Comparison of ENCODE assay signal across 20 cellular contexts in genomic region chr1:204250428-204251030, GRCh38. TPM values are rescaled to one million over a fixed set of nuclear protein-coding genes. Genes with fewer than 3 reads are reported as not detected.
DNase-seq lines count a peak whose midpoint lies in the region; ATAC-seq, FAIRE-seq and TF ChIP-seq lines count a peak whose summit lies in the region.
"Had no signal": no experiment of that assay in that cellular context is flagged by ENCODE, and none has a peak within 500 bp of the region (broad histone marks: within the 10 kb centered on the region; RNA-seq: fewer than 3 reads in every experiment).

No MANE protein-coding gene starts in this region.

- no peak for FAIRE-seq in HepG2 (lab: Jason Lieb, UNC)
- FAIRE-seq: A204.1, GM12891 had no signal

- POLR2A ChIA-PET in HepG2 (lab: Yijun Ruan, JAX): no interaction called here

- no peaks in the 10 kb centered on the region for H3K9me3 Mint-ChIP-seq in progenitor cell of endocrine pancreas (ENCODE audit: low read depth)
- H3K9me3 Mint-ChIP-seq: GM23338 had no signal

- DNase-seq in HepG2 (ENCODE audit: low spot score) (no peak), left cardiac atrium (no peak), progenitor cell of endocrine pancreas (ENCODE audit: low spot score, unreplicated experiment) (no peak), SHP77 (lab: John Stamatoyannopoulos, UW) (no peak), KG1 (lab: John Stamatoyannopoulos, UW) (no peak), head of caudate nucleus (no peak), AG08396 (ENCODE audit: low spot score) (no peak)
- DNase-seq: COR-L47, MV-4-11, NCI-H1417 treated with DMSO at 0.1 percent for 48 hours, NCI-H2029, NCI-H510A, NCI-H82 had no signal

- CTCF ChIA-PET in HepG2 (lab: Yijun Ruan, JAX; ENCODE audit: low intra/inter-chr PET ratio, low total read pairs): no interaction called here

- peak overlapping the region; percentile 64 for H3K27ac Mint-ChIP-seq in progenitor cell of endocrine pancreas
- H3K27ac Mint-ChIP-seq: GM23338, IgD-negative memory B cell had no signal

- H3K79me2 ChIP-seq in HepG2 (ENCODE audit: insufficient read depth, low read length): no peaks in the 10 kb centered on the region

- ATAC-seq in HepG2 (no peak), left cardiac atrium (peak; percentile 23 to 76)
- ATAC-seq: GM23338, Panc1 had no signal

- no peaks in the 10 kb centered on the region for H3K4me1 Mint-ChIP-seq in progenitor cell of endocrine pancreas (ENCODE audit: low read depth)
- H3K4me1 Mint-ChIP-seq: IgD-negative memory B cell had no signal

- no peak overlapping the region for H3K4me3 Mint-ChIP-seq in progenitor cell of endocrine pancreas (ENCODE audit: low read depth)
- H3K4me3 Mint-ChIP-seq: GM23338, IgD-negative memory B cell had no signal

- in situ Hi-C loops in HepG2 (cut with HindIII; ENCODE audit: extremely low pct_ligation_motif_present, low pct_unique_long_range_greater_than_20kb): no loop called here

- TF ChIP-seq EP300 in HepG2 (IDR thresholded peaks at IDR 0.05; ENCODE audit: low read depth in 2 of 2, low read length in 2 of 2) (no peak), HepG2 (CRISPR knock-in tag; IDR thresholded peaks at IDR 0.05; ENCODE audit: borderline replicate concordance) (no peak)

- H3K36me3 ChIP-seq in liver (ENCODE audit: control insufficient read depth in 4 of 4, insufficient read depth in 3 of 4, low read depth in 1 of 4, low read length in 3 of 4): peaks cover 0 to 28% (median 17%) of the 10 kb centered on the region in 4 donors
- peaks cover 0 to 1% of the 10 kb centered on the region in 2 experiments; a peak in 2 of 5 replicates for H3K36me3 ChIP-seq in HepG2 (replicated peaks in 1 of 2; ENCODE audit: control insufficient read depth in 1 of 2, insufficient read depth in 2 of 2, low read length in 2 of 2)

- TF ChIP-seq RAD21 in liver (IDR thresholded peaks at IDR 0.05) (no peak), HepG2 (CRISPR knock-in tag; IDR thresholded peaks at IDR 0.05) (no peak)

- 56% methylated on average over 12 of the region's 12 CpGs for WGBS in liver
- 86% methylated on average over 11 of the region's 12 CpGs for WGBS in HepG2 (ENCODE audit: low lambda C conversion rate)

- peaks cover 3 to 42% (median 28%) of the 10 kb centered on the region in 4 donors for H3K4me1 ChIP-seq in liver (ENCODE audit: control insufficient read depth in 4 of 4, insufficient read depth in 4 of 4, low read length in 3 of 4)
- H3K4me1 ChIP-seq in HepG2 (ENCODE audit: insufficient read depth, low read length): peaks cover 25% of the 10 kb centered on the region

- no peak overlapping the region for H3K4me2 ChIP-seq in HepG2 (ENCODE audit: low read depth, low read length)
- H3K4me2 ChIP-seq: GM23338 had no signal

- H3K27me3 ChIP-seq in liver (ENCODE audit: control insufficient read depth in 4 of 4, insufficient read depth in 4 of 4, low read length in 3 of 4) (no peaks in the 10 kb centered on the region), HepG2 (ENCODE audit: control insufficient read depth in 1 of 2, insufficient read depth in 2 of 2, low read length in 2 of 2) (no peaks in the 10 kb centered on the region)

- H2AFZ ChIP-seq in HepG2 (ENCODE audit: low read length): no peak overlapping the region
- H2AFZ ChIP-seq: GM23338 had no signal

- H3K27me3 Mint-ChIP-seq in progenitor cell of endocrine pancreas: no peaks in the 10 kb centered on the region

- TF ChIP-seq CTCF in liver (IDR thresholded peaks at IDR 0.05; ENCODE audit: low read depth, low read length, missing input control): no peak
- no peak for TF ChIP-seq CTCF in HepG2 (CRISPR knock-in tag; IDR thresholded peaks at IDR 0.05)
- TF ChIP-seq CTCF in progenitor cell of endocrine pancreas (IDR thresholded peaks at IDR 0.05; ENCODE audit: unreplicated experiment): no peak

- no TSS peak for BruUV-seq in HepG2 (replicated peaks; lab: Mats Ljungman, UMichigan)

- H3K9me3 ChIP-seq in liver (ENCODE audit: control insufficient read depth in 4 of 4, low read length in 3 of 4) (no peaks in the 10 kb centered on the region), HepG2 (ENCODE audit: low read length) (no peaks in the 10 kb centered on the region)

- H3K27ac ChIP-seq in liver (ENCODE audit: low read depth in 1 of 2, low read length in 2 of 2) (peak overlapping the region; percentile 36 to 95), HepG2 (ENCODE audit: extremely low read length, insufficient read depth, low read length) (no peak overlapping the region)
- H3K27ac ChIP-seq: C4-2B had no signal

- H3K9ac ChIP-seq in liver (ENCODE audit: low read depth in 1 of 2, low read length in 2 of 2) (no peak overlapping the region), HepG2 (ENCODE audit: insufficient read depth, low read depth, low read length) (no peak overlapping the region)

- H4K20me1 ChIP-seq in HepG2 (ENCODE audit: insufficient read depth, low read length): no peaks in the 10 kb centered on the region

- H3K36me3 Mint-ChIP-seq in progenitor cell of endocrine pancreas (ENCODE audit: insufficient read depth): peaks cover 16% of the 10 kb centered on the region
- H3K36me3 Mint-ChIP-seq: IgD-negative memory B cell had no signal

- no peak overlapping the region for H3K4me3 ChIP-seq in liver (ENCODE audit: low read depth in 1 of 3, low read length in 3 of 3)
- no peak overlapping the region for H3K4me3 ChIP-seq in HepG2 (replicated peaks in 1 of 3; ENCODE audit: insufficient read depth in 1 of 3, low read depth in 2 of 3, low read length in 3 of 3)
- H3K4me3 ChIP-seq: GM23338 had no signal

- no peak for TF ChIP-seq POLR2A in HepG2 (IDR thresholded peaks at IDR 0.05; ENCODE audit: insufficient read depth in 1 of 2, low read depth in 2 of 2, low read length in 2 of 2)

- intact Hi-C loops in HepG2 (cut with micrococcal nuclease; ENCODE audit: unreplicated experiment): no loop called here
- intact Hi-C loops in left cardiac atrium (cut with DNase I): loop anchor here in 1 of 2 donors (10.0 kb wide), 1 partner anchor 114 kb away; no protein-coding TSS in a partner anchor
- intact Hi-C loops in head of caudate nucleus (cut with DNase I): no loop called here

TF ChIP-seq in liver, 16 proteins besides CTCF, POLR2A, EP300 and RAD21 (continues in another document):
- no peak for TF ChIP-seq FOXA1 (IDR thresholded peaks at IDR 0.05)

TF ChIP-seq in HepG2, 621 proteins besides CTCF, POLR2A, EP300 and RAD21 (continues in another document):
- no peak for TF ChIP-seq RNF2 (conservative IDR thresholded peaks at IDR 0.05; ENCODE audit: low read depth)

RNA-seq across cellular contexts. Expression of gene GOLT1A, which starts 36.7 kb away (rescaled TPM):
- total RNA-seq in liver: 10 to 100 TPM; 14.1 to 24.8 TPM
- polyA plus RNA-seq in liver: 100 to 1,000 TPM in 1 of 2 donors, 10 to 100 TPM in 1; 80.6 to 103 TPM
- 19.4 and 28.0 TPM in 2 replicates for total RNA-seq in HepG2 (2016; rRNA removed; fragmentation: Illumina TruSeq; extraction: Trizol)
- total RNA-seq in HepG2 (2016; cell fraction: cytosol; rRNA removed; fragmentation: Illumina TruSeq; extraction: Trizol; ENCODE audit: low read depth): 29.6 and 30.2 TPM in 2 replicates
- total RNA-seq in HepG2 (2016; cell fraction: insoluble cytoplasmic fraction; rRNA removed; fragmentation: Illumina TruSeq; extraction: Trizol): 19.8 and 27.6 TPM in 2 replicates
- 35.4 and 36.5 TPM in 2 replicates for total RNA-seq in HepG2 (2016; cell fraction: membrane; rRNA removed; fragmentation: Illumina TruSeq; extraction: Trizol)
- 16.8 and 19.9 TPM in 2 replicates for total RNA-seq in HepG2 (2016; cell fraction: nucleus; rRNA removed; fragmentation: Illumina TruSeq; extraction: Trizol)
- polyA plus RNA-seq in HepG2 (2011; rRNA removed): 25.8 and 32.8 TPM in 2 replicates
- 35.0 and 36.4 TPM in 2 replicates for polyA plus RNA-seq in HepG2 (2011; cell fraction: cytosol; rRNA removed)
- polyA plus RNA-seq in HepG2 (2011; cell fraction: nucleus; rRNA removed): 42.2 and 45.6 TPM in 2 replicates
- polyA plus RNA-seq in HepG2 (2012): 26.5 and 27.0 TPM in 2 replicates
- polyA plus RNA-seq in HepG2 (2016; cell fraction: cytosol; fragmentation: Illumina TruSeq; extraction: Trizol; ENCODE audit: low read depth): 37.9 and 41.7 TPM in 2 replicates
- polyA plus RNA-seq in HepG2 (2016; cell fraction: insoluble cytoplasmic fraction; fragmentation: Illumina TruSeq; extraction: Trizol; ENCODE audit: low read depth): 21.1 and 24.0 TPM in 2 replicates
- polyA plus RNA-seq in HepG2 (2016; cell fraction: membrane; fragmentation: Illumina TruSeq; extraction: Trizol; ENCODE audit: low read depth): 39.7 and 40.2 TPM in 2 replicates
- polyA plus RNA-seq in HepG2 (2016; cell fraction: nucleus; fragmentation: Illumina TruSeq; extraction: Trizol; ENCODE audit: insufficient read depth, low read depth): 35.0 and 45.5 TPM in 2 replicates
- 37.1 TPM in 1 of 2 replicates, not detected in the other for polyA minus RNA-seq in HepG2 (2011; rRNA and poly(A)+ RNA removed; ENCODE audit: low replicate concordance)
- 13.6 and 16.0 TPM in 2 replicates for polyA minus RNA-seq in HepG2 (2011; cell fraction: cytosol; rRNA and poly(A)+ RNA removed)
- 7.2 and 9.8 TPM in 2 replicates for polyA minus RNA-seq in HepG2 (2011; cell fraction: nucleus; rRNA and poly(A)+ RNA removed)
- not detected for total RNA-seq in left cardiac atrium
- total RNA-seq in progenitor cell of endocrine pancreas: 4.2 and 5.0 TPM in 2 replicates
- polyA plus RNA-seq: IgD-negative memory B cell had no signal

RNA-seq across cellular contexts. Expression of gene KISS1, which starts 54.2 kb away (rescaled TPM):
- total RNA-seq in liver (under 1 TPM in 1 of 2 donors, not detected in 1; 0.50 TPM), HepG2 (2016; rRNA removed; fragmentation: Illumina TruSeq; extraction: Trizol) (0.80 TPM in 1 of 2 replicates, not detected in the other), left cardiac atrium (not detected), progenitor cell of endocrine pancreas (not detected in 2 replicates)
- polyA plus RNA-seq in liver (1 to 10 TPM in 1 of 2 donors, not detected in 1; 1.4 TPM), HepG2 (2011; rRNA removed) (0.24 and 0.33 TPM in 2 replicates)
- 1.4 TPM in 1 of 2 replicates, not detected in the other for total RNA-seq in HepG2 (2016; cell fraction: cytosol; rRNA removed; fragmentation: Illumina TruSeq; extraction: Trizol; ENCODE audit: low read depth)
- total RNA-seq in HepG2 (2016; cell fraction: insoluble cytoplasmic fraction; rRNA removed; fragmentation: Illumina TruSeq; extraction: Trizol): 0.58 and 1.2 TPM in 2 replicates
- total RNA-seq in HepG2 (2016; cell fraction: membrane; rRNA removed; fragmentation: Illumina TruSeq; extraction: Trizol): 1.5 TPM in 2 replicates
- not detected in 2 replicates for total RNA-seq in HepG2 (2016; cell fraction: nucleus; rRNA removed; fragmentation: Illumina TruSeq; extraction: Trizol)
- polyA plus RNA-seq in HepG2 (2011; cell fraction: cytosol; rRNA removed): 0.21 and 0.93 TPM in 2 replicates
- 0.76 and 0.81 TPM in 2 replicates for polyA plus RNA-seq in HepG2 (2011; cell fraction: nucleus; rRNA removed)
- polyA plus RNA-seq in HepG2 (2012): not detected in 2 replicates
- polyA plus RNA-seq in HepG2 (2016; cell fraction: cytosol; fragmentation: Illumina TruSeq; extraction: Trizol; ENCODE audit: low read depth): 0.86 and 0.96 TPM in 2 replicates
- polyA plus RNA-seq in HepG2 (2016; cell fraction: insoluble cytoplasmic fraction; fragmentation: Illumina TruSeq; extraction: Trizol; ENCODE audit: low read depth): not detected in 2 replicates
- 0.51 and 0.60 TPM in 2 replicates for polyA plus RNA-seq in HepG2 (2016; cell fraction: membrane; fragmentation: Illumina TruSeq; extraction: Trizol; ENCODE audit: low read depth)
- polyA plus RNA-seq in HepG2 (2016; cell fraction: nucleus; fragmentation: Illumina TruSeq; extraction: Trizol; ENCODE audit: insufficient read depth, low read depth): not detected in 2 replicates
- not detected in 2 replicates for polyA minus RNA-seq in HepG2 (2011; rRNA and poly(A)+ RNA removed; ENCODE audit: low replicate concordance)
- polyA minus RNA-seq in HepG2 (2011; cell fraction: cytosol; rRNA and poly(A)+ RNA removed): not detected in 2 replicates
- polyA minus RNA-seq in HepG2 (2011; cell fraction: nucleus; rRNA and poly(A)+ RNA removed): not detected in 2 replicates
- total RNA-seq: GM23338 had no signal
- polyA plus RNA-seq: GM23338, IgD-negative memory B cell had no signal
